In genomic region chr3:109852283-109852682, GRCh38 we compare ENCODE assay signal across 17 cellular contexts.
DNase-seq lines count a peak whose midpoint lies in the region; ATAC-seq lines count a peak whose summit lies in the region.
"Had no signal": no experiment of that assay in that cellular context is flagged by ENCODE, and none has a peak within 500 bp of the region (broad histone marks: within the 10 kb centered on the region; RNA-seq: fewer than 3 reads in every experiment).

No MANE protein-coding gene starts in this region.

- no peak for ATAC-seq in activated T-cell treated with anti-CD3 and anti-CD28 coated beads, Interleukin-2, amount 50 U/mL, for 4 hours
- no peak for ATAC-seq in T-cell (replicated peaks in 1 of 4)
- peak; percentile 54 for ATAC-seq in stimulated activated effector memory CD8-positive, alpha-beta T cell treated with anti-CD3 and anti-CD28 coated beads, Interleukin-12 subunit alpha, Interleukin-12 subunit beta, amount 100 ng/mL, for 72 hours
- ATAC-seq: PC-3 had no signal

- no peak for DNase-seq in activated T-cell treated with anti-CD3 and anti-CD28 coated beads, Interleukin-2, amount 50 U/mL, for 4 hours
- DNase-seq in activated T-cell treated with anti-CD3 and anti-CD28 coated beads for 4 hours (no peak), T-cell (no peak), KG1 (lab: John Stamatoyannopoulos, UW) (no peak), NCI-H82 treated with DMSO at 0.1 percent for 48 hours (lab: John Stamatoyannopoulos, UW; ENCODE audit: unreplicated experiment) (no peak)
- DNase-seq in CD8-positive, alpha-beta memory T cell, result no peak
- no peak for DNase-seq in stimulated activated effector memory CD8-positive, alpha-beta T cell treated with anti-CD3 and anti-CD28 coated beads, Interleukin-12 subunit alpha, Interleukin-12 subunit beta, amount 100 ng/mL, for 72 hours (ENCODE audit: low spot score in 2 of 2)
- DNase-seq: Caco-2, GDM1, NCI-H1417 treated with DMSO at 0.1 percent for 48 hours, NCI-H187 treated with DMSO at 0.1 percent for 48 hours, NCI-H2227 treated with DMSO at 0.1 percent for 48 hours, NCI-H510A treated with DMSO at 0.1 percent for 48 hours, NCI-H774, PC-3, SJCRH30 had no signal

- no peak overlapping the region for H3K27ac ChIP-seq in CD8-positive, alpha-beta memory T cell (ENCODE audit: low read depth, low read length)
- H3K27ac ChIP-seq: BLaER1 treated with 17β-estradiol and CSF1 and Interleukin-3, amounts not matched to agents 10 nM and 100 nM; SJCRH30 had no signal

- H3K27me3 ChIP-seq in CD8-positive, alpha-beta memory T cell (ENCODE audit: insufficient read depth, low read length, poor library complexity, severe bottlenecking), result no peaks in the 10 kb centered on the region
- H3K27me3 ChIP-seq: BLaER1 treated with 17β-estradiol and CSF1 and Interleukin-3, amounts not matched to agents 10 nM and 100 nM; SJCRH30 had no signal

- H3K27ac Mint-ChIP-seq in CD8-positive, alpha-beta memory T cell, result peak overlapping the region in 5 of 8 donors; percentile 10 to 81 (median 36)
- peak overlapping the region; percentile 77 to 84 for H3K27ac Mint-ChIP-seq in T-cell
- H3K27ac Mint-ChIP-seq in stimulated activated effector memory CD8-positive, alpha-beta T cell treated with anti-CD3 and anti-CD28 coated beads, Interleukin-12 subunit alpha, Interleukin-12 subunit beta, amount 100 ng/mL, for 72 hours, result no peak overlapping the region

- H3K9me3 Mint-ChIP-seq in activated T-cell treated with anti-CD3 and anti-CD28 coated beads, Interleukin-2, amount 50 U/mL, for 4 hours, result peaks cover 25% of the 10 kb centered on the region
- H3K9me3 Mint-ChIP-seq in CD8-positive, alpha-beta memory T cell, result peaks cover 19 to 40% (median 32%) of the 10 kb centered on the region in 5 donors
- H3K9me3 Mint-ChIP-seq in T-cell, result peaks cover 14 to 29% (median 29%) of the 10 kb centered on the region in 3 donors
- peaks cover 28% of the 10 kb centered on the region for H3K9me3 Mint-ChIP-seq in stimulated activated effector memory CD8-positive, alpha-beta T cell treated with anti-CD3 and anti-CD28 coated beads, Interleukin-12 subunit alpha, Interleukin-12 subunit beta, amount 100 ng/mL, for 72 hours

- no peaks in the 10 kb centered on the region for H3K4me1 ChIP-seq in CD8-positive, alpha-beta memory T cell (ENCODE audit: insufficient read depth, low read length)
- H3K4me1 ChIP-seq: BLaER1 treated with 17β-estradiol and CSF1 and Interleukin-3, amounts not matched to agents 10 nM and 100 nM; Caco-2; SJCRH30 had no signal

- H3K36me3 Mint-ChIP-seq in activated T-cell treated with anti-CD3 and anti-CD28 coated beads, Interleukin-2, amount 50 U/mL, for 4 hours (ENCODE audit: insufficient read depth), result peaks cover 10% of the 10 kb centered on the region
- H3K36me3 Mint-ChIP-seq in CD8-positive, alpha-beta memory T cell, result peaks cover 6 to 47% (median 9%) of the 10 kb centered on the region in 3 donors
- H3K36me3 Mint-ChIP-seq in T-cell, result peaks cover 19% of the 10 kb centered on the region
- H3K36me3 Mint-ChIP-seq in stimulated activated effector memory CD8-positive, alpha-beta T cell treated with anti-CD3 and anti-CD28 coated beads, Interleukin-12 subunit alpha, Interleukin-12 subunit beta, amount 100 ng/mL, for 72 hours, result no peaks in the 10 kb centered on the region

- H3K4me3 Mint-ChIP-seq in activated T-cell treated with anti-CD3 and anti-CD28 coated beads, Interleukin-2, amount 50 U/mL, for 4 hours, result peak overlapping the region; percentile 4
- peak overlapping the region; percentile 41 to 78 (median 62) for H3K4me3 Mint-ChIP-seq in CD8-positive, alpha-beta memory T cell
- H3K4me3 Mint-ChIP-seq in T-cell, result peak overlapping the region in 2 of 3 donors; percentile 32 to 72
- no peak overlapping the region for H3K4me3 Mint-ChIP-seq in stimulated activated effector memory CD8-positive, alpha-beta T cell treated with anti-CD3 and anti-CD28 coated beads, Interleukin-12 subunit alpha, Interleukin-12 subunit beta, amount 100 ng/mL, for 72 hours

- H3K4me1 Mint-ChIP-seq in activated T-cell treated with anti-CD3 and anti-CD28 coated beads, Interleukin-2, amount 50 U/mL, for 4 hours (ENCODE audit: low read depth), result peaks cover 14% of the 10 kb centered on the region
- H3K4me1 Mint-ChIP-seq in CD8-positive, alpha-beta memory T cell, result peaks cover 12 to 26% (median 20%) of the 10 kb centered on the region in 3 donors
- peaks cover 0 to 18% (median 12%) of the 10 kb centered on the region in 3 donors for H3K4me1 Mint-ChIP-seq in T-cell
- peaks cover 17% of the 10 kb centered on the region for H3K4me1 Mint-ChIP-seq in stimulated activated effector memory CD8-positive, alpha-beta T cell treated with anti-CD3 and anti-CD28 coated beads, Interleukin-12 subunit alpha, Interleukin-12 subunit beta, amount 100 ng/mL, for 72 hours

- no peaks in the 10 kb centered on the region for H3K36me3 ChIP-seq in CD8-positive, alpha-beta memory T cell (ENCODE audit: insufficient read depth, low read length)
- H3K36me3 ChIP-seq: SJCRH30 had no signal

- no peak overlapping the region for H3K4me3 ChIP-seq in CD8-positive, alpha-beta memory T cell (ENCODE audit: low read length)
- H3K4me3 ChIP-seq: BLaER1 treated with 17β-estradiol and CSF1 and Interleukin-3, amounts not matched to agents 10 nM and 100 nM; SJCRH30 had no signal

- CTCF ChIA-PET in CD8-positive, alpha-beta memory T cell (lab: Charles Lee), result no interaction called here
- CTCF ChIA-PET in T-cell (lab: Charles Lee), result interaction anchor here in 1 of 2 donors (0.5 to 1.5 kb wide), 3 partner anchors 47 to 760 kb away, joined by 3 to 4 read pairs (median 3); no protein-coding TSS in a partner anchor

- no peaks in the 10 kb centered on the region for H3K27me3 Mint-ChIP-seq in activated T-cell treated with anti-CD3 and anti-CD28 coated beads, Interleukin-2, amount 50 U/mL, for 4 hours (ENCODE audit: low read depth)
- no peaks in the 10 kb centered on the region for H3K27me3 Mint-ChIP-seq in CD8-positive, alpha-beta memory T cell
- H3K27me3 Mint-ChIP-seq in T-cell, result no peaks in the 10 kb centered on the region

- POLR2A ChIA-PET in CD8-positive, alpha-beta memory T cell (lab: Charles Lee), result no interaction called here
- POLR2A ChIA-PET in T-cell (lab: Charles Lee), result no interaction called here

- H3K9me3 ChIP-seq in CD8-positive, alpha-beta memory T cell (ENCODE audit: low read length), result peaks cover 14% of the 10 kb centered on the region
- H3K9me3 ChIP-seq: SJCRH30 had no signal
